Comparison of ENCODE assay signal across 16 cellular contexts in genomic region chr20:12982098-12982497, GRCh38. TPM values are rescaled to one million over a fixed set of nuclear protein-coding genes. Genes with fewer than 3 reads are reported as not detected.
A peak's percentile ranks its signal among the peaks of the same experiment; 100 is the strongest.
DNase-seq lines count a peak whose midpoint lies in the region; ATAC-seq, FAIRE-seq and TF ChIP-seq lines count a peak whose summit lies in the region.
"Had no signal": no experiment of that assay in that cellular context is flagged by ENCODE, and none has a peak within 500 bp of the region (broad histone marks: within the 10 kb centered on the region; RNA-seq: fewer than 3 reads in every experiment).

No MANE protein-coding gene starts in this region.

- WGBS in HepG2 (ENCODE audit: low lambda C conversion rate) = 98% methylated on average over 2 of the region's 2 CpGs
- 100% methylated on average over 2 of the region's 2 CpGs for WGBS in right lobe of liver (ENCODE audit: insufficient coverage, low coverage, low lambda C conversion rate, missing lambda C conversion rate)
- WGBS in trophoblast cell (ENCODE audit: extremely low coverage, insufficient coverage, insufficient read length) = no CpG with 5 or more reads among the region's 2 CpGs

- no peak overlapping the region for H2AK5ac ChIP-seq in trophoblast cell (ENCODE audit: low read length)

- H3K36me3 ChIP-seq in HepG2 (replicated peaks in 1 of 2; ENCODE audit: control insufficient read depth in 1 of 2, insufficient read depth in 2 of 2, low read length in 2 of 2) = no peaks in the 10 kb centered on the region
- H3K36me3 ChIP-seq in right lobe of liver = no peaks in the 10 kb centered on the region
- no peaks in the 10 kb centered on the region for H3K36me3 ChIP-seq in trophoblast cell (ENCODE audit: control insufficient read depth in 1 of 2, insufficient read depth in 2 of 2, low read length in 2 of 2)

- H2BK5ac ChIP-seq in trophoblast cell (ENCODE audit: low read depth, low read length, poor library complexity) = no peak overlapping the region

- H3K27me3 Mint-ChIP-seq in WTC11 (ENCODE audit: low read depth) = peaks cover under 1% of the 10 kb centered on the region; the same call in 1 of the 2 replicates
- H3K27me3 Mint-ChIP-seq in naive thymus-derived CD8-positive, alpha-beta T cell = peaks cover 0 to 8% (median 6%) of the 10 kb centered on the region in 5 donors
- H3K27me3 Mint-ChIP-seq: CD4-positive, alpha-beta memory T cell had no signal

- H3K79me2 ChIP-seq in HepG2 (ENCODE audit: insufficient read depth, low read length) (no peaks in the 10 kb centered on the region), trophoblast cell (ENCODE audit: control insufficient read depth, insufficient read depth, low read length, poor library complexity) (no peaks in the 10 kb centered on the region)

- H3K27me3 ChIP-seq in HepG2 (ENCODE audit: control insufficient read depth in 1 of 2, insufficient read depth in 2 of 2, low read length in 2 of 2) (no peaks in the 10 kb centered on the region), right lobe of liver (no peaks in the 10 kb centered on the region), trophoblast cell (ENCODE audit: insufficient read depth, low read length) (no peaks in the 10 kb centered on the region)

- H3K79me1 ChIP-seq in trophoblast cell (ENCODE audit: low read length) = no peaks in the 10 kb centered on the region

- H2BK12ac ChIP-seq in trophoblast cell (ENCODE audit: low read length) = peak overlapping the region; percentile 58

- peak overlapping the region; percentile 7 for H2AFZ ChIP-seq in HepG2 (ENCODE audit: low read length)
- H2AFZ ChIP-seq in trophoblast cell (ENCODE audit: insufficient read depth, low read length, poor library complexity) = no peak overlapping the region

- TF ChIP-seq EP300 in HepG2 (IDR thresholded peaks at IDR 0.05; ENCODE audit: low read depth in 2 of 2, low read length in 2 of 2) = no peak
- no peak for TF ChIP-seq EP300 in HepG2 (CRISPR knock-in tag; IDR thresholded peaks at IDR 0.05; ENCODE audit: borderline replicate concordance)

- H4K12ac ChIP-seq in trophoblast cell (ENCODE audit: low read depth, low read length) = no peak overlapping the region

- H3K36me3 Mint-ChIP-seq in WTC11 = no peaks in the 10 kb centered on the region
- H3K36me3 Mint-ChIP-seq in naive thymus-derived CD8-positive, alpha-beta T cell = no peaks in the 10 kb centered on the region
- H3K36me3 Mint-ChIP-seq: CD4-positive, alpha-beta memory T cell had no signal

- DNase-seq in HepG2 (ENCODE audit: low spot score) (no peak), right lobe of liver (no peak), WTC11 (ENCODE audit: low spot score) (no peak), trophoblast cell (no peak), OCI-M1 (lab: John Stamatoyannopoulos, UW) (no peak)
- DNase-seq in naive thymus-derived CD8-positive, alpha-beta T cell = no peak
- DNase-seq: 8988T; C1 segment of cervical spinal cord; CD4-positive, alpha-beta memory T cell; COR-L47; DMS153; DND-41; GOT3; H7; HCEC 1CT had no signal

- TF ChIP-seq RAD21 in HepG2 (CRISPR knock-in tag; IDR thresholded peaks at IDR 0.05) = no peak

- H3K4ac ChIP-seq in trophoblast cell (ENCODE audit: low read depth, low read length) = no peak overlapping the region

- H3K4me3 ChIP-seq in HepG2 (replicated peaks in 1 of 3; ENCODE audit: insufficient read depth in 1 of 3, low read depth in 2 of 3, low read length in 3 of 3) (no peak overlapping the region), right lobe of liver (no peak overlapping the region), trophoblast cell (ENCODE audit: low read depth, low read length) (no peak overlapping the region)

- no peaks in the 10 kb centered on the region for H3K9me3 Mint-ChIP-seq in WTC11
- no peaks in the 10 kb centered on the region for H3K9me3 Mint-ChIP-seq in naive thymus-derived CD8-positive, alpha-beta T cell

- FAIRE-seq in HepG2 (lab: Jason Lieb, UNC) = no peak
- FAIRE-seq: GM12892 had no signal

- H3K9me3 ChIP-seq in HepG2 (ENCODE audit: low read length) (peaks cover 4% of the 10 kb centered on the region), right lobe of liver (no peaks in the 10 kb centered on the region), trophoblast cell (ENCODE audit: insufficient read depth, low read depth, low read length) (no peaks in the 10 kb centered on the region)

- TF ChIP-seq CTCF in HepG2 (CRISPR knock-in tag; IDR thresholded peaks at IDR 0.05) (no peak), right lobe of liver (IDR thresholded peaks at IDR 0.05) (no peak), WTC11 (IDR thresholded peaks at IDR 0.05) (no peak)

- H3K27ac Mint-ChIP-seq in WTC11 = no peak overlapping the region
- no peak overlapping the region for H3K27ac Mint-ChIP-seq in naive thymus-derived CD8-positive, alpha-beta T cell
- H3K27ac Mint-ChIP-seq: CD4-positive, alpha-beta memory T cell had no signal

- H4K8ac ChIP-seq in trophoblast cell (ENCODE audit: low read depth, low read length) = no peak overlapping the region

- POLR2A ChIA-PET in HepG2 (lab: Yijun Ruan, JAX) = no interaction called here
- POLR2A ChIA-PET in WTC11 (lab: Charles Lee) = interaction anchor here (0.6 kb wide), 1 partner anchor 1419 kb away, joined by 3 read pairs; no protein-coding TSS in a partner anchor
- POLR2A ChIA-PET in naive thymus-derived CD8-positive, alpha-beta T cell (lab: Charles Lee) = no interaction called here

- no peak overlapping the region for H3K23ac ChIP-seq in trophoblast cell (ENCODE audit: low read length)

- H4K20me1 ChIP-seq in HepG2 (ENCODE audit: insufficient read depth, low read length) = no peaks in the 10 kb centered on the region

- no peaks in the 10 kb centered on the region; the same call in 1 of the 2 replicates for H3K4me1 Mint-ChIP-seq in WTC11
- no peaks in the 10 kb centered on the region for H3K4me1 Mint-ChIP-seq in naive thymus-derived CD8-positive, alpha-beta T cell
- H3K4me1 Mint-ChIP-seq: CD4-positive, alpha-beta memory T cell had no signal

- H3K9ac ChIP-seq in HepG2 (ENCODE audit: insufficient read depth, low read depth, low read length) (no peak overlapping the region), trophoblast cell (ENCODE audit: low read length) (no peak overlapping the region)

- H4K91ac ChIP-seq in trophoblast cell (ENCODE audit: low read depth, low read length) = no peak overlapping the region

- H3K27ac ChIP-seq in HepG2 (ENCODE audit: extremely low read length, insufficient read depth, low read length) = no peak overlapping the region
- no peak overlapping the region for H3K27ac ChIP-seq in right lobe of liver
- no peak overlapping the region for H3K27ac ChIP-seq in trophoblast cell (ENCODE audit: low read depth, low read length)

- H3K4me3 Mint-ChIP-seq in WTC11 = no peak overlapping the region
- no peak overlapping the region for H3K4me3 Mint-ChIP-seq in naive thymus-derived CD8-positive, alpha-beta T cell
- H3K4me3 Mint-ChIP-seq: CD4-positive, alpha-beta memory T cell had no signal

- BruUV-seq in HepG2 (replicated peaks; lab: Mats Ljungman, UMichigan) = no TSS peak

- CTCF ChIA-PET in HepG2 (lab: Yijun Ruan, JAX; ENCODE audit: low intra/inter-chr PET ratio, low total read pairs) (no interaction called here), WTC11 (lab: Charles Lee) (no interaction called here)

- in situ Hi-C loops in HepG2 (cut with HindIII; ENCODE audit: extremely low pct_ligation_motif_present, low pct_unique_long_range_greater_than_20kb) = no loop called here

- TF ChIP-seq POLR2A in HepG2 (IDR thresholded peaks at IDR 0.05; ENCODE audit: insufficient read depth in 1 of 2, low read depth in 2 of 2, low read length in 2 of 2) (no peak), right lobe of liver (IDR thresholded peaks at IDR 0.05) (no peak)

- no peak for ATAC-seq in HepG2
- no peak for ATAC-seq in right lobe of liver
- no peak for ATAC-seq in WTC11
- ATAC-seq in naive thymus-derived CD8-positive, alpha-beta T cell = no peak

- intact Hi-C loops in HepG2 (cut with micrococcal nuclease; ENCODE audit: unreplicated experiment) = no loop called here
- intact Hi-C loops in right lobe of liver (cut with DNase I) = no loop called here

- peaks cover 33% of the 10 kb centered on the region for H3K4me1 ChIP-seq in HepG2 (ENCODE audit: insufficient read depth, low read length)
- peaks cover 0 to 19% (median 6%) of the 10 kb centered on the region in 4 donors for H3K4me1 ChIP-seq in right lobe of liver
- peaks cover 0 to 8% of the 10 kb centered on the region in 2 experiments for H3K4me1 ChIP-seq in trophoblast cell (ENCODE audit: control insufficient read depth in 1 of 2, insufficient read depth in 2 of 2, low read length in 2 of 2)

- H3K14ac ChIP-seq in trophoblast cell (ENCODE audit: low read length) = no peak overlapping the region

- no peak overlapping the region for H2BK120ac ChIP-seq in trophoblast cell (ENCODE audit: insufficient read depth, low read length, poor library complexity)

- no peak overlapping the region for H3K18ac ChIP-seq in trophoblast cell (ENCODE audit: low read length)

- H3K4me2 ChIP-seq in HepG2 (ENCODE audit: low read depth, low read length) (no peak overlapping the region), trophoblast cell (ENCODE audit: low read length) (no peak overlapping the region)

RNA-seq across cellular contexts. Expression of gene SPTLC3, which starts 26.7 kb away (rescaled TPM):
- total RNA-seq in HepG2 (2016; rRNA removed; fragmentation: Illumina TruSeq; extraction: Trizol) (83.7 and 95.6 TPM in 2 replicates), right lobe of liver (10 to 100 TPM; 16.4 to 25.6 (median 24.8) TPM), WTC11 (2021) (0.13 to 0.64 TPM (median 0.48 TPM) in 3 replicates)
- total RNA-seq in HepG2 (2016; cell fraction: cytosol; rRNA removed; fragmentation: Illumina TruSeq; extraction: Trizol; ENCODE audit: low read depth) = 5.7 and 7.4 TPM in 2 replicates
- total RNA-seq in HepG2 (2016; cell fraction: insoluble cytoplasmic fraction; rRNA removed; fragmentation: Illumina TruSeq; extraction: Trizol) = 84.1 and 87.4 TPM in 2 replicates
- 27.3 and 28.3 TPM in 2 replicates for total RNA-seq in HepG2 (2016; cell fraction: membrane; rRNA removed; fragmentation: Illumina TruSeq; extraction: Trizol)
- 151 and 157 TPM in 2 replicates for total RNA-seq in HepG2 (2016; cell fraction: nucleus; rRNA removed; fragmentation: Illumina TruSeq; extraction: Trizol)
- polyA plus RNA-seq in HepG2 (2011; rRNA removed) = 13.0 and 20.5 TPM in 2 replicates
- 8.5 and 11.9 TPM in 2 replicates for polyA plus RNA-seq in HepG2 (2011; cell fraction: cytosol; rRNA removed)
- polyA plus RNA-seq in HepG2 (2011; cell fraction: nucleus; rRNA removed) = 9.9 and 12.6 TPM in 2 replicates
- polyA plus RNA-seq in HepG2 (2012) = 18.7 and 45.9 TPM in 2 replicates
- 3.5 and 3.8 TPM in 2 replicates for polyA plus RNA-seq in HepG2 (2016; cell fraction: cytosol; fragmentation: Illumina TruSeq; extraction: Trizol; ENCODE audit: low read depth)
- polyA plus RNA-seq in HepG2 (2016; cell fraction: insoluble cytoplasmic fraction; fragmentation: Illumina TruSeq; extraction: Trizol; ENCODE audit: low read depth) = 37.0 and 39.6 TPM in 2 replicates
- polyA plus RNA-seq in HepG2 (2016; cell fraction: membrane; fragmentation: Illumina TruSeq; extraction: Trizol; ENCODE audit: low read depth) = 8.8 and 10.3 TPM in 2 replicates
- polyA plus RNA-seq in HepG2 (2016; cell fraction: nucleus; fragmentation: Illumina TruSeq; extraction: Trizol; ENCODE audit: insufficient read depth, low read depth) = 45.3 and 58.4 TPM in 2 replicates
- 0.09 and 18.0 TPM in 2 replicates for polyA minus RNA-seq in HepG2 (2011; rRNA and poly(A)+ RNA removed; ENCODE audit: low replicate concordance)
- polyA minus RNA-seq in HepG2 (2011; cell fraction: cytosol; rRNA and poly(A)+ RNA removed) = 14.0 and 19.8 TPM in 2 replicates
- polyA minus RNA-seq in HepG2 (2011; cell fraction: nucleus; rRNA and poly(A)+ RNA removed) = 91.3 and 96.6 TPM in 2 replicates
- polyA plus RNA-seq in trophoblast cell (2013) = 5.4 and 5.5 TPM in 2 replicates
- total RNA-seq in naive thymus-derived CD8-positive, alpha-beta T cell = under 1 TPM; 0.55 to 0.71 TPM
- polyA plus RNA-seq in naive thymus-derived CD8-positive, alpha-beta T cell = 1 to 10 TPM in 1 of 3 donors, under 1 TPM in 2; 0.37 to 2.3 (median 0.59) TPM

Comparison
In these comparisons a context has a peak if more than half of its experiments do, and no peak if none do; other contexts are left out.
1. Of the 50 proteins assayed by ChIP-seq in both HepG2 and WTC11: peak only in HepG2: none; only in WTC11: GABPB1; in both: none; in neither: 49.